In the genomic region with DNA sequence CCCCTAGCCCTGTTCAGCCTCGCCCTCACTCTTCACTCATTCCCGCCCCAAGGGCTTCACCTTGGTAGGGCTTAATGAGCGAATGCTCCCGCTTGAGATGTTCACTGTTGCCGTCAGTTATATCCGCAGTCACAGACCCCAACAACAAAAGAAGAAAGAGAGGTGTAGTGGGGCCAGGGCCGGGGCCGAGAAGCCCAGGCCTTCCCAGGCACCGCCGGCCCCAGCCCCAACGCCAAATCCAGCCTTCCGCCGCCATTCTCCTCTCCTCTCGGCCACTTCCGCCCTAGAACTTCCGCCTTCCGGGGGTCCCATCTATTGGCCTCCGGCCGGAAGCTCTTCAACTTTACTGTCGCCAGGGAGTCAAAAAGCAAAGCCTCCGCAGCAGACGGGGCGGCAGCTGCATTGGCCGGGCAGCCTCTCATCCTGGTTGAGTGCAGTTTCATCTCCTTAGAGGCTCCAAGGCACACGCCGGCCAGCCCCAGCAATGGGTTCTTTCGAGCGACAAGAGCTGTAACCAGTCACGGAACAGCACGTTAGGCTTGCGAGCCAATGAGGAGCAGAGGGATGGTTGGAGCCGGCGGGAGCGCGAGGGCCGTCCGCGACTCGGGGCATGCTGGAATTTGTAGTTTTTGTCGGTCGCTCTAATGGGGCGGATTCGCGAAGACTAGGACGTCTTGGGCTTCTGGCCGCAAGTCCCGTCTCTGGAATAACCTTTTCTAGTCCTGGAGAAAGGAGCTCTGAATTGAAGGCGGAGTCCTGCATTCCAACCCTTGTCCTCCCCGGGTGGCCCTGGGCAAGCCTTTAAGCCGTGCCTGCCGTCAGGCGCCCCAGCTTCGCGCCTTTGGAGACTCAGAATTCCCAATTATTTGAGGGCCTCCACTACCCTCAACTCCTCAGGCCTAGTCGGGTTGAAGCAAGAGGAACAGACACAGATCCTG, we compare ENCODE assay signal across 8 cellular contexts. TPM values are rescaled to one million over a fixed set of nuclear protein-coding genes. Genes with fewer than 3 reads are reported as not detected.
DNase-seq lines count a peak whose midpoint lies in the region; ATAC-seq and TF ChIP-seq lines count a peak whose summit lies in the region.

A gene with protein sequence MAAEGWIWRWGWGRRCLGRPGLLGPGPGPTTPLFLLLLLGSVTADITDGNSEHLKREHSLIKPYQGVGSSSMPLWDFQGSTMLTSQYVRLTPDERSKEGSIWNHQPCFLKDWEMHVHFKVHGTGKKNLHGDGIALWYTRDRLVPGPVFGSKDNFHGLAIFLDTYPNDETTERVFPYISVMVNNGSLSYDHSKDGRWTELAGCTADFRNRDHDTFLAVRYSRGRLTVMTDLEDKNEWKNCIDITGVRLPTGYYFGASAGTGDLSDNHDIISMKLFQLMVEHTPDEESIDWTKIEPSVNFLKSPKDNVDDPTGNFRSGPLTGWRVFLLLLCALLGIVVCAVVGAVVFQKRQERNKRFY (minus strand): TSS at position 277 of the 938 bp plus-strand sequence. CDS start 21 bp downstream, at position 256.

- H3K4me1 Mint-ChIP-seq in WTC11, result peaks cover 32% of the 10 kb centered on the region

- DNase-seq in AG04449 (ENCODE audit: low read depth, low spot score) (peak; percentile 80), NCI-H226 (peak; percentile 98), WTC11 (ENCODE audit: low spot score) (peak; percentile 90), cardiac fibroblast (ENCODE audit: low read depth in 2 of 2) (peak; percentile 97 to 98), inferior parietal cortex (ENCODE audit: extremely low spot score) (peak; percentile 99)
- peak; percentile 85 to 86 for DNase-seq in stimulated activated CD4-positive, alpha-beta T cell treated with anti-CD3 and anti-CD28 coated beads, Interleukin-12 subunit alpha, Interleukin-12 subunit beta, amount 100 ng/mL, for 24 hours (ENCODE audit: low read depth in 2 of 2)

- peaks cover 28% of the 10 kb centered on the region for H3K27me3 Mint-ChIP-seq in WTC11 (ENCODE audit: low read depth)

- POLR2A ChIA-PET in AG04449 (lab: Yijun Ruan, JAX) (interaction anchor here (0.8 to 1.6 kb wide), 7 partner anchors 9 to 38 kb away, joined by 3 to 6 read pairs (median 3); no protein-coding TSS in a partner anchor), WTC11 (lab: Charles Lee) (interaction anchor here (0.6 to 2.1 kb wide), 9 partner anchors 8 to 415 kb away, joined by 3 to 10 read pairs (median 4); a partner anchor contains a TSS)

- H3K4me3 Mint-ChIP-seq in WTC11, result peak within 1 kb of the TSS; percentile 98

- no peak for TF ChIP-seq CTCF in AG04449 (IDR thresholded peaks at IDR 0.05; ENCODE audit: insufficient read depth, low read length, missing control alignments)
- no peak for TF ChIP-seq CTCF in WTC11 (IDR thresholded peaks at IDR 0.05)
- no peak for TF ChIP-seq CTCF in cardiac fibroblast (IDR thresholded peaks at IDR 0.05; ENCODE audit: low read depth, low read length)

- peak within 1 kb of the TSS; percentile 97 for H3K4me3 ChIP-seq in AG04449 (ENCODE audit: low read depth, low read length)
- H3K4me3 ChIP-seq in cardiac fibroblast (replicated peaks in 1 of 2; ENCODE audit: low read depth in 2 of 2, low read length in 2 of 2), result peak within 1 kb of the TSS; percentile 73 to 100

- peak; percentile 92 for ATAC-seq in GM18907 (IDR thresholded peaks at IDR 0.05; ENCODE audit: unreplicated experiment)
- ATAC-seq in HG03175 (IDR thresholded peaks at IDR 0.05; ENCODE audit: unreplicated experiment), result peak; percentile 94
- ATAC-seq in WTC11, result peak; percentile 98

- peak within 1 kb of the TSS; percentile 100 for H3K27ac Mint-ChIP-seq in WTC11

- CTCF ChIA-PET in AG04449 (lab: Yijun Ruan, JAX), result interaction anchor here (0.6 to 6.9 kb wide), 17 partner anchors 10 to 237 kb away, joined by 3 to 58 read pairs (median 6); no protein-coding TSS in a partner anchor
- CTCF ChIA-PET in WTC11 (lab: Charles Lee), result interaction anchor here (0.7 to 4.7 kb wide), 18 partner anchors 9 to 149 kb away, joined by 3 to 51 read pairs (median 6); no protein-coding TSS in a partner anchor

- H3K36me3 Mint-ChIP-seq in WTC11, result peaks cover 15% of the 10 kb centered on the region

- peaks cover 14% of the 10 kb centered on the region for H3K9me3 Mint-ChIP-seq in WTC11

TF ChIP-seq in WTC11, 78 proteins besides CTCF, POLR2A, EP300 and RAD21 (continues in another document):
- TF ChIP-seq ATF1 (CRISPR knock-in tag; IDR thresholded peaks at IDR 0.05) (no peak), NFYB (CRISPR knock-in tag; conservative IDR thresholded peaks at IDR 0.05; ENCODE audit: low read depth) (peak; percentile 99), FOXP1 (CRISPR knock-in tag; IDR thresholded peaks at IDR 0.05; ENCODE audit: borderline replicate concordance) (no peak), SP1 (CRISPR knock-in tag; conservative IDR thresholded peaks at IDR 0.05) (peak; percentile 78), ESRRA (CRISPR knock-in tag; IDR thresholded peaks at IDR 0.05; ENCODE audit: borderline replicate concordance) (peak; percentile 66; the same call in 1 of the 2 replicates), RELA (CRISPR knock-in tag; IDR thresholded peaks at IDR 0.05; ENCODE audit: borderline replicate concordance) (no peak), ZNF232 (CRISPR knock-in tag; IDR thresholded peaks at IDR 0.05) (no peak; the same call in 1 of the 2 replicates), ZNF416 (CRISPR knock-in tag; IDR thresholded peaks at IDR 0.05) (no peak), NR2C2 (CRISPR knock-in tag; IDR thresholded peaks at IDR 0.05) (no peak), RORB (CRISPR knock-in tag; IDR thresholded peaks at IDR 0.05) (no peak), IRF2 (CRISPR knock-in tag; IDR thresholded peaks at IDR 0.05; ENCODE audit: borderline replicate concordance, low read depth) (no peak)
- TF ChIP-seq, protein P1, sequence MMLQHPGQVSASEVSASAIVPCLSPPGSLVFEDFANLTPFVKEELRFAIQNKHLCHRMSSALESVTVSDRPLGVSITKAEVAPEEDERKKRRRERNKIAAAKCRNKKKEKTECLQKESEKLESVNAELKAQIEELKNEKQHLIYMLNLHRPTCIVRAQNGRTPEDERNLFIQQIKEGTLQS (CRISPR knock-in tag; conservative IDR thresholded peaks at IDR 0.05), result no peak
- TF ChIP-seq, protein P2, sequence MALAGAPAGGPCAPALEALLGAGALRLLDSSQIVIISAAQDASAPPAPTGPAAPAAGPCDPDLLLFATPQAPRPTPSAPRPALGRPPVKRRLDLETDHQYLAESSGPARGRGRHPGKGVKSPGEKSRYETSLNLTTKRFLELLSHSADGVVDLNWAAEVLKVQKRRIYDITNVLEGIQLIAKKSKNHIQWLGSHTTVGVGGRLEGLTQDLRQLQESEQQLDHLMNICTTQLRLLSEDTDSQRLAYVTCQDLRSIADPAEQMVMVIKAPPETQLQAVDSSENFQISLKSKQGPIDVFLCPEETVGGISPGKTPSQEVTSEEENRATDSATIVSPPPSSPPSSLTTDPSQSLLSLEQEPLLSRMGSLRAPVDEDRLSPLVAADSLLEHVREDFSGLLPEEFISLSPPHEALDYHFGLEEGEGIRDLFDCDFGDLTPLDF (CRISPR knock-in tag; IDR thresholded peaks at IDR 0.05), result no peak
- TF ChIP-seq, protein P3, sequence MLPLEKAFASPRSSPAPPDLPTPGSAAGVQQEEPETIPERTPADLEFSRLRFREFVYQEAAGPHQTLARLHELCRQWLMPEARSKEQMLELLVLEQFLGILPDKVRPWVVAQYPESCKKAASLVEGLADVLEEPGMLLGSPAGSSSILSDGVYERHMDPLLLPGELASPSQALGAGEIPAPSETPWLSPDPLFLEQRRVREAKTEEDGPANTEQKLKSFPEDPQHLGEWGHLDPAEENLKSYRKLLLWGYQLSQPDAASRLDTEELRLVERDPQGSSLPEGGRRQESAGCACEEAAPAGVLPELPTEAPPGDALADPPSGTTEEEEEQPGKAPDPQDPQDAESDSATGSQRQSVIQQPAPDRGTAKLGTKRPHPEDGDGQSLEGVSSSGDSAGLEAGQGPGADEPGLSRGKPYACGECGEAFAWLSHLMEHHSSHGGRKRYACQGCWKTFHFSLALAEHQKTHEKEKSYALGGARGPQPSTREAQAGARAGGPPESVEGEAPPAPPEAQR (CRISPR knock-in tag; IDR thresholded peaks at IDR 0.05), result no peak
- TF ChIP-seq, protein P4, sequence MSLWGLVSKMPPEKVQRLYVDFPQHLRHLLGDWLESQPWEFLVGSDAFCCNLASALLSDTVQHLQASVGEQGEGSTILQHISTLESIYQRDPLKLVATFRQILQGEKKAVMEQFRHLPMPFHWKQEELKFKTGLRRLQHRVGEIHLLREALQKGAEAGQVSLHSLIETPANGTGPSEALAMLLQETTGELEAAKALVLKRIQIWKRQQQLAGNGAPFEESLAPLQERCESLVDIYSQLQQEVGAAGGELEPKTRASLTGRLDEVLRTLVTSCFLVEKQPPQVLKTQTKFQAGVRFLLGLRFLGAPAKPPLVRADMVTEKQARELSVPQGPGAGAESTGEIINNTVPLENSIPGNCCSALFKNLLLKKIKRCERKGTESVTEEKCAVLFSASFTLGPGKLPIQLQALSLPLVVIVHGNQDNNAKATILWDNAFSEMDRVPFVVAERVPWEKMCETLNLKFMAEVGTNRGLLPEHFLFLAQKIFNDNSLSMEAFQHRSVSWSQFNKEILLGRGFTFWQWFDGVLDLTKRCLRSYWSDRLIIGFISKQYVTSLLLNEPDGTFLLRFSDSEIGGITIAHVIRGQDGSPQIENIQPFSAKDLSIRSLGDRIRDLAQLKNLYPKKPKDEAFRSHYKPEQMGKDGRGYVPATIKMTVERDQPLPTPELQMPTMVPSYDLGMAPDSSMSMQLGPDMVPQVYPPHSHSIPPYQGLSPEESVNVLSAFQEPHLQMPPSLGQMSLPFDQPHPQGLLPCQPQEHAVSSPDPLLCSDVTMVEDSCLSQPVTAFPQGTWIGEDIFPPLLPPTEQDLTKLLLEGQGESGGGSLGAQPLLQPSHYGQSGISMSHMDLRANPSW (CRISPR knock-in tag; conservative IDR thresholded peaks at IDR 0.05; ENCODE audit: low read depth), result no peak
- TF ChIP-seq, protein P5, sequence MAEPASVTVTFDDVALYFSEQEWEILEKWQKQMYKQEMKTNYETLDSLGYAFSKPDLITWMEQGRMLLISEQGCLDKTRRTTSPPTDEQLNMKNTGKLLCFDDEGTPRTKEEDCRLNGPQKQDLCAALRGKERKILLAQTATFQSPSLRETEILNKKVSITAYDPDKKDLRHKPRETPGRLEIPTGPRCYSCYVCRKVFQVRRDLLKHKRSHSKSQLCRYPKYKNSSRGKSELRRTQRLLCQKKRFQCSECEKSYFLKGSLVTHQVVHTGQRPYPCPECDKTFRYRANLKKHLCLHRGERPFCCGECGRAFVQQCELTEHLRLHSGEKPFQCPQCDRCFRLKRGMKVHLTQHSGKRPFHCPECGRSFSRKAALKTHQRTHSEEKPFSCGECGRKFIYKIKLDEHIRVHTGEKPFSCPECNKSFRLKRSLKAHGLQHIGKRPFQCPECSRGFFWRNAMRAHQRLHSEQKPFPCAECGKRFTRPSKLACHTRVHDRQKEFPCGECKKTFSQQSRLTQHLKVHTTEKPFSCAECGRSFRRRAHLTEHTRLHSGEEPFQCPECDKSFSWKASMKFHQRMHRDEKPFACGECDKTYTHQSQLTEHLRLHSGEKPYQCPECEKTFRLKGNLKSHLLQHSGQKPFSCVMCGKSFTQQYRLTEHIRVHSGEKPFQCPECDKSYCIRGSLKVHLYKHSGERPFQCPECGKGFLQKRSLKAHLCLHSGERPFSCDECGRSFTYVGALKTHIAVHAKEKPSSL (CRISPR knock-in tag; conservative IDR thresholded peaks at IDR 0.05), result no peak

RNA-seq across cellular contexts. Expression of the gene that starts here (rescaled TPM):
- total RNA-seq in WTC11 (2021), result 141 to 162 TPM (median 147 TPM) in 3 replicates

Comparison
In these comparisons a context has a peak if more than half of its experiments do, and no peak if none do; other contexts are left out.
1. Peak in every context shown above with its lines: DNase-seq, ATAC-seq and H3K4me3 ChIP-seq.